10 cellular contexts compared by ENCODE assay signal in the genomic region with DNA sequence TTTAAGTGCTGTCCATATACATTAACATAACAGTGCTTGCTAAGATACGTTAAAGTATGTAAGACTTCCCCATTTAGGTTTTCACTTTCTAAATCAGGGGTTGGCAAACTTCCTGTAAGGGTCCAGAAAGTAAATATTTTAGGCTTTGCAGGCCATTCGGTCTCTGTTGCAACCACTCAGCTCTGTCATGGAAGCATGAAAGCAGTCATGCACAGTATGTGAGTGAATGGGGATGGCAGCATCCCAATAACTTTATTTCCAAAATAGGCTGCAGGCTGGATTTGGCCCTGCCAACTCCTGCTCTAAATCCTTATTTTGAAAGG. TPM values are rescaled to one million over a fixed set of nuclear protein-coding genes. Genes with fewer than 3 reads are reported as not detected.
DNase-seq lines count a peak whose midpoint lies in the region; ATAC-seq and TF ChIP-seq lines count a peak whose summit lies in the region.
"Had no signal": no experiment of that assay in that cellular context is flagged by ENCODE, and none has a peak within 500 bp of the region (broad histone marks: within the 10 kb centered on the region; RNA-seq: fewer than 3 reads in every experiment).

No MANE protein-coding gene starts in this region.

- no peaks in the 10 kb centered on the region for H3K9me3 ChIP-seq in hepatocyte (ENCODE audit: low read depth)

- H3K27ac ChIP-seq in hepatocyte: no peak overlapping the region
- H3K27ac ChIP-seq: cardiac muscle cell had no signal

- H3K4me1 ChIP-seq in hepatocyte (ENCODE audit: insufficient read depth): no peaks in the 10 kb centered on the region

- no peaks in the 10 kb centered on the region for H3K27me3 ChIP-seq in hepatocyte
- H3K27me3 ChIP-seq: cardiac muscle cell had no signal

- no peak overlapping the region for H2AFZ ChIP-seq in hepatocyte

- H3K4me2 ChIP-seq in hepatocyte: no peak overlapping the region

- H3K4me3 ChIP-seq in fibroblast of the aortic adventitia (ENCODE audit: low read depth, low read length) (no peak overlapping the region), hepatocyte (no peak overlapping the region)
- H3K4me3 ChIP-seq: cardiac muscle cell had no signal

- H3K79me2 ChIP-seq in hepatocyte: no peaks in the 10 kb centered on the region

- TF ChIP-seq CTCF in GM13976 (IDR thresholded peaks at IDR 0.05; ENCODE audit: borderline replicate concordance, control extremely low read depth, extremely low read depth, insufficient read depth, missing control alignments): no peak
- no peak for TF ChIP-seq CTCF in fibroblast of the aortic adventitia (IDR thresholded peaks at IDR 0.05; ENCODE audit: insufficient read depth, low read length)
- TF ChIP-seq CTCF in hepatocyte (IDR thresholded peaks at IDR 0.05; ENCODE audit: poor library complexity): no peak

- ATAC-seq in GM21576 (IDR thresholded peaks at IDR 0.05; ENCODE audit: unreplicated experiment): peak; percentile 94
- peak; percentile 82 for ATAC-seq in HG03469 (IDR thresholded peaks at IDR 0.05; ENCODE audit: unreplicated experiment)
- ATAC-seq: WTC11 had no signal

- WGBS in hepatocyte (ENCODE audit: low lambda C conversion rate, missing lambda C conversion rate): 63% methylated on average over 2 of the region's 2 CpGs

- H4K20me1 ChIP-seq in hepatocyte (ENCODE audit: insufficient read depth, poor library complexity, severe bottlenecking): no peaks in the 10 kb centered on the region

- DNase-seq in GM13976 (ENCODE audit: low spot score) (peak; percentile 27), fibroblast of the aortic adventitia (ENCODE audit: low read depth) (peak; percentile 58), NCI-H146 treated with DMSO at 0.1 percent for 48 hours (lab: John Stamatoyannopoulos, UW; ENCODE audit: unreplicated experiment) (no peak), hepatocyte (ENCODE audit: low spot score) (no peak), NCI-H1930 (lab: John Stamatoyannopoulos, UW) (no peak), epidermal melanocyte (ENCODE audit: insufficient read length, low spot score) (no peak)

- H3K9me2 ChIP-seq in hepatocyte (replicated peaks; ENCODE audit: insufficient read depth): no peaks in the 10 kb centered on the region

- H3K36me3 ChIP-seq in hepatocyte (replicated peaks; ENCODE audit: insufficient read depth, low read depth): no peaks in the 10 kb centered on the region
- H3K36me3 ChIP-seq: cardiac muscle cell had no signal

- in situ Hi-C loops in GM13976 (cut with MboI; ENCODE audit: low sequenced_read_pairs, unreplicated experiment): no loop called here

RNA-seq across cellular contexts. Expression of a gene that starts 29.1 kb away (rescaled TPM):
- total RNA-seq in fibroblast of the aortic adventitia (ENCODE audit: low replicate concordance): 0.54 and 0.74 TPM in 2 replicates
- 16.2 and 17.7 TPM in 2 replicates for total RNA-seq in hepatocyte
- polyA plus RNA-seq in hepatocyte: 4.2 and 8.1 TPM in 2 replicates
- polyA plus RNA-seq: cardiac muscle cell had no signal

Comparison
In these comparisons a context has a peak if more than half of its experiments do, and no peak if none do; other contexts are left out.
1. DNase-seq: peak in GM13976 (single experiment) and fibroblast of the aortic adventitia (single experiment); none in NCI-H146 treated with DMSO at 0.1 percent for 48 hours (single experiment), hepatocyte (single experiment), NCI-H1930 (0 of 2) and epidermal melanocyte (single experiment).